In genomic region chr6:13787146-13787545, GRCh38 we compare ENCODE assay signal across 9 cellular contexts. TPM values are rescaled to one million over a fixed set of nuclear protein-coding genes. Genes with fewer than 3 reads are reported as not detected.
DNase-seq lines count a peak whose midpoint lies in the region; ATAC-seq and TF ChIP-seq lines count a peak whose summit lies in the region.
"Had no signal": no experiment of that assay in that cellular context is flagged by ENCODE, and none has a peak within 500 bp of the region (broad histone marks: within the 10 kb centered on the region; RNA-seq: fewer than 3 reads in every experiment).

No MANE protein-coding gene starts in this region.

- no peak for TF ChIP-seq CTCF in heart right ventricle (IDR thresholded peaks at IDR 0.05)
- TF ChIP-seq CTCF in sigmoid colon (IDR thresholded peaks at IDR 0.05), result no peak
- TF ChIP-seq CTCF in dorsolateral prefrontal cortex (IDR thresholded peaks at IDR 0.05 in 54 of 56, conservative IDR thresholded peaks at IDR 0.05 in 2 of 56; ENCODE audit: low read depth in 1 of 56, partially characterized antibody in 56 of 56), result no peak

- no peaks in the 10 kb centered on the region for H3K27me3 Mint-ChIP-seq in activated naive CD8-positive, alpha-beta T cell

- peak; percentile 32 to 65 for ATAC-seq in activated CD4-positive, CD25-positive, alpha-beta regulatory T cell treated with anti-CD3 and anti-CD28 coated beads, Interleukin-2, amount 50 U/mL, for 24 hours
- ATAC-seq in heart right ventricle, result peak in 7 of 8 donors; percentile 28 to 66 (median 61)
- ATAC-seq in GM21576 (IDR thresholded peaks at IDR 0.05; ENCODE audit: unreplicated experiment), result no peak
- no peak for ATAC-seq in HG02759 (IDR thresholded peaks at IDR 0.05; ENCODE audit: unreplicated experiment)

- 23 to 34% methylated on average over 8 of the region's 8 CpGs for WGBS in heart right ventricle, 2 donors
- WGBS in sigmoid colon, 2 donors, result 69 to 78% methylated on average over 8 of the region's 8 CpGs

- H3K27me3 ChIP-seq in heart right ventricle (no peaks in the 10 kb centered on the region), sigmoid colon (no peaks in the 10 kb centered on the region), dorsolateral prefrontal cortex (no peaks in the 10 kb centered on the region)

- H3K36me3 Mint-ChIP-seq in activated naive CD8-positive, alpha-beta T cell, result peaks cover 7% of the 10 kb centered on the region

- H3K4me3 ChIP-seq in heart right ventricle (peak overlapping the region in 2 of 10 donors; percentile 7 to 18), sigmoid colon (peak overlapping the region in 3 of 4 donors; percentile 24 to 38 (median 35)), dorsolateral prefrontal cortex (peak overlapping the region in 15 of 59 donors; percentile 2 to 45 (median 23))

- H3K9me3 Mint-ChIP-seq in activated naive CD8-positive, alpha-beta T cell (ENCODE audit: low read depth), result no peaks in the 10 kb centered on the region

- no peak overlapping the region for H3K4me3 Mint-ChIP-seq in activated naive CD8-positive, alpha-beta T cell

- peaks cover 8% of the 10 kb centered on the region for H3K4me1 Mint-ChIP-seq in activated naive CD8-positive, alpha-beta T cell (ENCODE audit: low read depth)

- H3K27ac ChIP-seq in heart right ventricle, result peak overlapping the region in 6 of 10 donors; percentile 6 to 33 (median 14)
- H3K27ac ChIP-seq in sigmoid colon, result peak overlapping the region; percentile 58 to 83 (median 77)
- H3K27ac ChIP-seq in dorsolateral prefrontal cortex, result peak overlapping the region in 2 of 59 donors; percentile 8 to 35

- H3K4me1 ChIP-seq in heart right ventricle (peaks cover 0 to 10% (median 0%) of the 10 kb centered on the region in 9 donors), sigmoid colon (peaks cover 0 to 17% (median 9%) of the 10 kb centered on the region in 4 donors)

- peaks cover 0 to 40% (median 13%) of the 10 kb centered on the region in 9 donors for H3K36me3 ChIP-seq in heart right ventricle
- peaks cover 0 to 19% (median 3%) of the 10 kb centered on the region in 4 donors for H3K36me3 ChIP-seq in sigmoid colon

- H3K9me3 ChIP-seq in heart right ventricle (no peaks in the 10 kb centered on the region), sigmoid colon (no peaks in the 10 kb centered on the region)

- TF ChIP-seq POLR2A in sigmoid colon (IDR thresholded peaks at IDR 0.05), result no peak

- intact Hi-C loops in heart right ventricle (cut with DNase I) (no loop called here), sigmoid colon (cut with DNase I) (no loop called here), dorsolateral prefrontal cortex (cut with DNase I) (no loop called here)

- TF ChIP-seq EP300 in sigmoid colon (IDR thresholded peaks at IDR 0.05), result peak in 1 of 4 donors; percentile 63

- DNase-seq in activated CD4-positive, CD25-positive, alpha-beta regulatory T cell (lab: John Stamatoyannopoulos, UW), result no peak
- DNase-seq in heart right ventricle, result peak in 1 of 2 donors; percentile 24
- no peak for DNase-seq in sigmoid colon
- DNase-seq in dorsolateral prefrontal cortex, result no peak
- DNase-seq: NCI-H1105 had no signal

- peak overlapping the region; percentile 68 for H3K27ac Mint-ChIP-seq in activated naive CD8-positive, alpha-beta T cell

RNA-seq across cellular contexts. Expression of gene MCUR1, which starts 27.2 kb away (rescaled TPM):
- 10 to 100 TPM; 25.2 to 40.8 (median 32.7) TPM for total RNA-seq in heart right ventricle
- polyA plus RNA-seq in heart right ventricle, result 10 to 100 TPM; 17.2 to 81.6 TPM
- total RNA-seq in sigmoid colon, result 10 to 100 TPM in 2 of 4 donors, 1 to 10 TPM in 2; 7.2 to 13.2 (median 9.0) TPM
- polyA plus RNA-seq in sigmoid colon, result 10 to 100 TPM; 12.9 to 34.2 (median 25.7) TPM
- total RNA-seq in dorsolateral prefrontal cortex, result 10 to 100 TPM; 22.6 to 50.0 (median 35.4) TPM

Comparison
In these comparisons a context has a peak if more than half of its experiments do, and no peak if none do; other contexts are left out.
1. ATAC-seq: peak in activated CD4-positive, CD25-positive, alpha-beta regulatory T cell treated with anti-CD3 and anti-CD28 coated beads, Interleukin-2, amount 50 U/mL, for 24 hours (2 of 2) and heart right ventricle (7 of 8); none in GM21576 (single experiment) and HG02759 (single experiment).